ENCODE assay signal across 8 cellular contexts in genomic region chr20:25055711-25056492, GRCh38. TPM values are rescaled to one million over a fixed set of nuclear protein-coding genes. Genes with fewer than 3 reads are reported as not detected.
DNase-seq lines count a peak whose midpoint lies in the region; ATAC-seq and TF ChIP-seq lines count a peak whose summit lies in the region.

No MANE protein-coding gene starts in this region.

- no peak overlapping the region for H2AFZ ChIP-seq in OCI-LY7 (ENCODE audit: low read length)

- H3K4me2 ChIP-seq in OCI-LY7 (ENCODE audit: low read length), result no peak overlapping the region

- H3K27ac ChIP-seq in lower lobe of right lung (peak overlapping the region; percentile 97), thoracic aorta (peak overlapping the region; percentile 91 to 93), OCI-LY7 (ENCODE audit: low read depth, low read length, poor library complexity, severe bottlenecking) (no peak overlapping the region)

- H3K9me3 ChIP-seq in lower lobe of right lung (no peaks in the 10 kb centered on the region), thoracic aorta (no peaks in the 10 kb centered on the region), OCI-LY7 (ENCODE audit: low read length) (no peaks in the 10 kb centered on the region)

- H3K9me2 ChIP-seq in OCI-LY7 (ENCODE audit: insufficient read depth, low read length), result no peaks in the 10 kb centered on the region

- CTCF ChIA-PET in activated naive CD4-positive, alpha-beta T cell treated with anti-CD3 and anti-CD28 coated beads for 36 hours (lab: Charles Lee), result interaction anchor here (0.6 to 1.4 kb wide), 2 partner anchors 34 to 62 kb away, joined by 3 to 4 read pairs; no protein-coding TSS in a partner anchor
- CTCF ChIA-PET in OCI-LY7 (lab: Charles Lee; ENCODE audit: unreplicated experiment), result no interaction called here

- H3K27ac Mint-ChIP-seq in activated naive CD4-positive, alpha-beta T cell treated with anti-CD3 and anti-CD28 coated beads for 36 hours, result peak overlapping the region; percentile 72
- peak overlapping the region; percentile 82 for H3K27ac Mint-ChIP-seq in activated naive CD8-positive, alpha-beta T cell treated with anti-CD3 and anti-CD28 coated beads, Interleukin-2, amount 10 ng/mL, durations not matched to agents 7 days and 5 days

- no peaks in the 10 kb centered on the region for H3K79me2 ChIP-seq in OCI-LY7 (ENCODE audit: insufficient read depth, low read depth, low read length)

- DNase-seq in activated naive CD4-positive, alpha-beta T cell treated with anti-CD3 and anti-CD28 coated beads for 36 hours, result peak; percentile 22
- DNase-seq in activated naive CD4-positive, alpha-beta T cell (lab: John Stamatoyannopoulos, UW), result no peak
- no peak for DNase-seq in activated naive CD8-positive, alpha-beta T cell treated with anti-CD3 and anti-CD28 coated beads, Interleukin-2, amount 10 ng/mL, durations not matched to agents 7 days and 5 days
- DNase-seq in lower lobe of right lung, result no peak
- no peak for DNase-seq in thoracic aorta (ENCODE audit: low spot score)
- no peak for DNase-seq in OCI-LY7 (ENCODE audit: low spot score)
- no peak for DNase-seq in NCI-H510A treated with DMSO at 0.1 percent for 48 hours (lab: John Stamatoyannopoulos, UW)
- DNase-seq in medulla oblongata (ENCODE audit: extremely low spot score), result no peak

- no peaks in the 10 kb centered on the region for H3K27me3 Mint-ChIP-seq in activated naive CD4-positive, alpha-beta T cell treated with anti-CD3 and anti-CD28 coated beads for 36 hours (ENCODE audit: low read depth)
- H3K27me3 Mint-ChIP-seq in activated naive CD8-positive, alpha-beta T cell treated with anti-CD3 and anti-CD28 coated beads, Interleukin-2, amount 10 ng/mL, durations not matched to agents 7 days and 5 days, result peaks cover 4% of the 10 kb centered on the region

- H3K4me3 ChIP-seq in lower lobe of right lung, result peak overlapping the region; percentile 91
- H3K4me3 ChIP-seq in thoracic aorta, result peak overlapping the region; percentile 89
- no peak overlapping the region for H3K4me3 ChIP-seq in OCI-LY7 (ENCODE audit: low read depth, low read length, poor library complexity, severe bottlenecking)

- peak overlapping the region; percentile 71 for H3K4me3 Mint-ChIP-seq in activated naive CD4-positive, alpha-beta T cell treated with anti-CD3 and anti-CD28 coated beads for 36 hours
- H3K4me3 Mint-ChIP-seq in activated naive CD8-positive, alpha-beta T cell treated with anti-CD3 and anti-CD28 coated beads, Interleukin-2, amount 10 ng/mL, durations not matched to agents 7 days and 5 days, result peak overlapping the region; percentile 83

- intact Hi-C loops in activated naive CD4-positive, alpha-beta T cell treated with anti-CD3 and anti-CD28 coated beads for 36 hours (cut with micrococcal nuclease), result loop anchor here (2.0 to 10.0 kb wide), 3 partner anchors 191 to 1691 kb away; partner anchors contain the start of genes GINS1 and GZF1
- intact Hi-C loops in lower lobe of right lung (cut with DNase I) (no loop called here), OCI-LY7 (cut with micrococcal nuclease; ENCODE audit: unreplicated experiment) (no loop called here)

- ATAC-seq in activated naive CD8-positive, alpha-beta T cell treated with anti-CD3 and anti-CD28 coated beads, Interleukin-2, amount 10 ng/mL, durations not matched to agents 7 days and 5 days (ENCODE audit: low read depth), result no peak
- ATAC-seq in lower lobe of right lung (peak in 1 of 2 donors; percentile 34), thoracic aorta (ENCODE audit: insufficient number of reproducible peaks, low FRiP score, low read depth) (no peak)

- TF ChIP-seq CTCF in lower lobe of right lung (IDR thresholded peaks at IDR 0.05) (no peak), thoracic aorta (IDR thresholded peaks at IDR 0.05) (no peak), OCI-LY7 (conservative IDR thresholded peaks at IDR 0.05; ENCODE audit: low read length) (no peak)

- POLR2A ChIA-PET in activated naive CD8-positive, alpha-beta T cell treated with anti-CD3 and anti-CD28 coated beads, Interleukin-2, amount 10 ng/mL, durations not matched to agents 7 days and 5 days (lab: Charles Lee), result interaction anchor here (1.0 to 2.2 kb wide), 3 partner anchors 22 to 351 kb away, joined by 4 to 7 read pairs (median 4); partner anchors contain the start of genes APMAP and GINS1
- POLR2A ChIA-PET in OCI-LY7 (lab: Charles Lee), result no interaction called here

- H3K4me1 Mint-ChIP-seq in activated naive CD4-positive, alpha-beta T cell treated with anti-CD3 and anti-CD28 coated beads for 36 hours (ENCODE audit: low read depth), result peaks cover 57% of the 10 kb centered on the region
- H3K4me1 Mint-ChIP-seq in activated naive CD8-positive, alpha-beta T cell treated with anti-CD3 and anti-CD28 coated beads, Interleukin-2, amount 10 ng/mL, durations not matched to agents 7 days and 5 days, result peaks cover 37% of the 10 kb centered on the region

- no TSS peak for BruUV-seq in OCI-LY7 (replicated peaks; lab: Mats Ljungman, UMichigan)

- peaks cover 67% of the 10 kb centered on the region for H3K4me1 ChIP-seq in lower lobe of right lung
- peaks cover 56 to 72% of the 10 kb centered on the region in 2 donors for H3K4me1 ChIP-seq in thoracic aorta (ENCODE audit: control insufficient read depth in 1 of 2, low read depth in 2 of 2)
- H3K4me1 ChIP-seq in OCI-LY7 (ENCODE audit: insufficient read depth, low read length, poor library complexity, severe bottlenecking), result peaks cover 23% of the 10 kb centered on the region

- H3K36me3 ChIP-seq in lower lobe of right lung, result peaks cover 8% of the 10 kb centered on the region
- H3K36me3 ChIP-seq in thoracic aorta, result no peaks in the 10 kb centered on the region
- no peaks in the 10 kb centered on the region for H3K36me3 ChIP-seq in OCI-LY7 (ENCODE audit: insufficient read depth, low read length)

- no peaks in the 10 kb centered on the region for H3K9me3 Mint-ChIP-seq in activated naive CD4-positive, alpha-beta T cell treated with anti-CD3 and anti-CD28 coated beads for 36 hours
- no peaks in the 10 kb centered on the region for H3K9me3 Mint-ChIP-seq in activated naive CD8-positive, alpha-beta T cell treated with anti-CD3 and anti-CD28 coated beads, Interleukin-2, amount 10 ng/mL, durations not matched to agents 7 days and 5 days

- H3K27me3 ChIP-seq in lower lobe of right lung (ENCODE audit: low read depth) (no peaks in the 10 kb centered on the region), thoracic aorta (replicated peaks; ENCODE audit: insufficient read depth) (no peaks in the 10 kb centered on the region)

- no peaks in the 10 kb centered on the region for H3K36me3 Mint-ChIP-seq in activated naive CD4-positive, alpha-beta T cell treated with anti-CD3 and anti-CD28 coated beads for 36 hours (ENCODE audit: low read depth)
- peaks cover 15% of the 10 kb centered on the region for H3K36me3 Mint-ChIP-seq in activated naive CD8-positive, alpha-beta T cell treated with anti-CD3 and anti-CD28 coated beads, Interleukin-2, amount 10 ng/mL, durations not matched to agents 7 days and 5 days

- no peaks in the 10 kb centered on the region for H4K20me1 ChIP-seq in OCI-LY7 (ENCODE audit: insufficient read depth, low read length)

RNA-seq across cellular contexts. Expression of gene ACSS1, which starts 2.0 kb away (rescaled TPM):
- total RNA-seq in activated naive CD4-positive, alpha-beta T cell treated with anti-CD3 and anti-CD28 coated beads for 36 hours, result 10 to 100 TPM in 1 of 2 experiments, 1 to 10 TPM in 1; 9.4 to 10.1 TPM
- total RNA-seq in activated naive CD8-positive, alpha-beta T cell treated with anti-CD3 and anti-CD28 coated beads, Interleukin-2, amount 10 ng/mL, durations not matched to agents 7 days and 5 days, result 10 to 100 TPM; 53.3 to 55.8 TPM
- 41.8 TPM for total RNA-seq in lower lobe of right lung
- 10 to 100 TPM; 26.0 to 31.7 TPM for total RNA-seq in thoracic aorta
- total RNA-seq in OCI-LY7 (2014; rRNA removed; shearing (Covaris generic)), result 0.35 and 0.72 TPM in 2 replicates
- 0.30 and 0.40 TPM in 2 replicates for total RNA-seq in OCI-LY7 (2022)

RNA-seq across cellular contexts. Expression of gene VSX1, which starts 26.0 kb away (rescaled TPM):
- total RNA-seq in activated naive CD4-positive, alpha-beta T cell treated with anti-CD3 and anti-CD28 coated beads for 36 hours, result not detected
- total RNA-seq in activated naive CD8-positive, alpha-beta T cell treated with anti-CD3 and anti-CD28 coated beads, Interleukin-2, amount 10 ng/mL, durations not matched to agents 7 days and 5 days, result not detected
- total RNA-seq in lower lobe of right lung (not detected), thoracic aorta (not detected), OCI-LY7 (2022) (not detected in 2 replicates)
- total RNA-seq in OCI-LY7 (2014; rRNA removed; shearing (Covaris generic)), result not detected in 2 replicates

Comparison
In these comparisons a context has a peak if more than half of its experiments do, and no peak if none do; other contexts are left out.
1. RNA of gene ACSS1, which starts 2.0 kb away (total RNA-seq): 53.3 to 55.8 TPM in activated naive CD8-positive, alpha-beta T cell treated with anti-CD3 and anti-CD28 coated beads, Interleukin-2, amount 10 ng/mL, durations not matched to agents 7 days and 5 days, 41.8 TPM in lower lobe of right lung (single experiment), 26.0 to 31.7 TPM in thoracic aorta and 9.4 to 10.1 TPM in activated naive CD4-positive, alpha-beta T cell treated with anti-CD3 and anti-CD28 coated beads for 36 hours; 0.30 to 0.72 TPM in OCI-LY7; every median in the first group is over 4 times any median in the second.